Comparison of ENCODE assay signal across 19 cellular contexts in the genomic region with DNA sequence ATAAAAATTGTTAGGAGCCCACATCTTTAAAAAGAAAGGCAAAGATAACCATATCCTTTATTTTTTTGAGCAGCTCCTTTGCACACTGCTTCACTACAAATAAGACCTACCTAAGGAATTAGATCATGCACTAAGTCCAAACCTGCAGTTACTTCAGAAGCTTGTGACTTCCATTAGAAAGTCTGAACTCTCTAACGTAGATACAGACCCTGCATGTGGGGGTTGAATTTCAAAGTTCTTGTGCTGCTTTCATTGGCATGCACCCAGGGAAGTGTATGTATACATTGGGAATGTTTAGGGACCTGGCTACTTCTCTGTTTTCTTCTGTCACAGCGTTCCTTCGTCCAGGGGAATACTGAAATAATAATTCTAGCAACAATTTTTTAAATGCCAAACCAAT. TPM values are rescaled to one million over a fixed set of nuclear protein-coding genes. Genes with fewer than 3 reads are reported as not detected.
DNase-seq lines count a peak whose midpoint lies in the region; ATAC-seq, FAIRE-seq and TF ChIP-seq lines count a peak whose summit lies in the region.
"Had no signal": no experiment of that assay in that cellular context is flagged by ENCODE, and none has a peak within 500 bp of the region (broad histone marks: within the 10 kb centered on the region; RNA-seq: fewer than 3 reads in every experiment).

No MANE protein-coding gene starts in this region.

- H3K4me1 Mint-ChIP-seq in activated naive CD8-positive, alpha-beta T cell treated with anti-CD3 and anti-CD28 coated beads for 36 hours = no peaks in the 10 kb centered on the region
- H3K4me1 Mint-ChIP-seq in activated CD8-positive, alpha-beta T cell treated with anti-CD3 and anti-CD28 coated beads, Interleukin-2, amount 10 ng/mL, durations not matched to agents 7 days and 5 days (ENCODE audit: low read depth) = no peaks in the 10 kb centered on the region
- H3K4me1 Mint-ChIP-seq: CD4-positive, alpha-beta memory T cell had no signal

- TF ChIP-seq POLR2A in esophagus muscularis mucosa (IDR thresholded peaks at IDR 0.05; ENCODE audit: low read depth) (no peak), sigmoid colon (IDR thresholded peaks at IDR 0.05) (no peak)

- H3K27me3 Mint-ChIP-seq in activated naive CD8-positive, alpha-beta T cell treated with anti-CD3 and anti-CD28 coated beads for 36 hours = peaks cover 10% of the 10 kb centered on the region
- H3K27me3 Mint-ChIP-seq in activated CD8-positive, alpha-beta T cell treated with anti-CD3 and anti-CD28 coated beads, Interleukin-2, amount 10 ng/mL, durations not matched to agents 7 days and 5 days (ENCODE audit: low read depth) = peaks cover 16% of the 10 kb centered on the region

- H3K4me3 ChIP-seq in astrocyte of the spinal cord (ENCODE audit: low read depth, low read length) = no peak overlapping the region
- no peak overlapping the region for H3K4me3 ChIP-seq in esophagus muscularis mucosa
- no peak overlapping the region for H3K4me3 ChIP-seq in sigmoid colon
- H3K4me3 ChIP-seq: BLaER1 had no signal

- H3K9me3 ChIP-seq in esophagus muscularis mucosa (no peaks in the 10 kb centered on the region), sigmoid colon (no peaks in the 10 kb centered on the region)
- H3K9me3 ChIP-seq: BLaER1 had no signal

- in situ Hi-C loops in astrocyte of the spinal cord (cut with HindIII; ENCODE audit: low sequenced_read_pairs) = no loop called here

- FAIRE-seq in G401.6 (lab: Jason Lieb, UNC) = peak; percentile 51
- FAIRE-seq: A204.1, GM12892, GM18507 had no signal

- POLR2A ChIA-PET in activated CD8-positive, alpha-beta T cell treated with anti-CD3 and anti-CD28 coated beads, Interleukin-2, amount 10 ng/mL, durations not matched to agents 7 days and 5 days (lab: Charles Lee) = no interaction called here

- DNase-seq in astrocyte of the spinal cord (ENCODE audit: low read depth, low spot score) = peak; percentile 67
- DNase-seq in esophagus muscularis mucosa (ENCODE audit: extremely low spot score) = peak; percentile 50
- no peak for DNase-seq in sigmoid colon
- no peak for DNase-seq in activated naive CD8-positive, alpha-beta T cell treated with anti-CD3 and anti-CD28 coated beads for 36 hours
- DNase-seq in activated CD8-positive, alpha-beta T cell treated with anti-CD3 and anti-CD28 coated beads, Interleukin-2, amount 10 ng/mL, durations not matched to agents 7 days and 5 days = no peak
- no peak for DNase-seq in activated naive CD4-positive, alpha-beta T cell (lab: John Stamatoyannopoulos, UW)
- DNase-seq: Calu3; CD4-positive, alpha-beta memory T cell; KBM-7; NCI-H1105; NCI-H774; OCI-M1; SHP77 had no signal

- no peak overlapping the region for H3K27ac Mint-ChIP-seq in activated naive CD8-positive, alpha-beta T cell treated with anti-CD3 and anti-CD28 coated beads for 36 hours
- H3K27ac Mint-ChIP-seq in activated CD8-positive, alpha-beta T cell treated with anti-CD3 and anti-CD28 coated beads, Interleukin-2, amount 10 ng/mL, durations not matched to agents 7 days and 5 days = no peak overlapping the region
- H3K27ac Mint-ChIP-seq: CD4-positive, alpha-beta memory T cell had no signal

- intact Hi-C loops in esophagus muscularis mucosa (cut with DNase I) = no loop called here
- intact Hi-C loops in sigmoid colon (cut with DNase I) = loop anchor here (5.0 to 10.0 kb wide), 2 partner anchors 526 to 591 kb away; partner anchors contain the start of genes IFT80 and SMC4

- TF ChIP-seq EP300 in esophagus muscularis mucosa (IDR thresholded peaks at IDR 0.05) (no peak), sigmoid colon (IDR thresholded peaks at IDR 0.05) (no peak)

- H3K4me1 ChIP-seq in esophagus muscularis mucosa (peaks cover 59 to 100% (median 97%) of the 10 kb centered on the region in 4 donors), sigmoid colon (peaks cover 0 to 99% (median 84%) of the 10 kb centered on the region in 4 donors)
- H3K4me1 ChIP-seq: BLaER1 had no signal

- no peaks in the 10 kb centered on the region for H3K36me3 Mint-ChIP-seq in activated naive CD8-positive, alpha-beta T cell treated with anti-CD3 and anti-CD28 coated beads for 36 hours
- no peaks in the 10 kb centered on the region for H3K36me3 Mint-ChIP-seq in activated CD8-positive, alpha-beta T cell treated with anti-CD3 and anti-CD28 coated beads, Interleukin-2, amount 10 ng/mL, durations not matched to agents 7 days and 5 days (ENCODE audit: low read depth)
- H3K36me3 Mint-ChIP-seq: CD4-positive, alpha-beta memory T cell had no signal

- H3K4me3 Mint-ChIP-seq in activated naive CD8-positive, alpha-beta T cell treated with anti-CD3 and anti-CD28 coated beads for 36 hours = no peak overlapping the region
- H3K4me3 Mint-ChIP-seq in activated CD8-positive, alpha-beta T cell treated with anti-CD3 and anti-CD28 coated beads, Interleukin-2, amount 10 ng/mL, durations not matched to agents 7 days and 5 days = no peak overlapping the region
- H3K4me3 Mint-ChIP-seq: CD4-positive, alpha-beta memory T cell had no signal

- H3K27me3 ChIP-seq in esophagus muscularis mucosa = no peaks in the 10 kb centered on the region
- no peaks in the 10 kb centered on the region for H3K27me3 ChIP-seq in sigmoid colon
- H3K27me3 ChIP-seq: BLaER1 had no signal

- 56% methylated on average over 3 of the region's 3 CpGs for WGBS in esophagus muscularis mucosa
- WGBS in sigmoid colon, 2 donors = 69 to 83% methylated on average over 3 of the region's 3 CpGs

- H3K27ac ChIP-seq in esophagus muscularis mucosa (replicated peaks in 1 of 4) = peak overlapping the region; percentile 62 to 90 (median 84)
- H3K27ac ChIP-seq in sigmoid colon = peak overlapping the region; percentile 77 to 90 (median 83)
- H3K27ac ChIP-seq: BLaER1 had no signal

- TF ChIP-seq CTCF in astrocyte of the spinal cord (IDR thresholded peaks at IDR 0.05; ENCODE audit: low read depth, low read length) (no peak), esophagus muscularis mucosa (IDR thresholded peaks at IDR 0.05) (no peak), sigmoid colon (IDR thresholded peaks at IDR 0.05) (no peak)

- CTCF ChIA-PET in activated CD8-positive, alpha-beta T cell treated with anti-CD3 and anti-CD28 coated beads, Interleukin-2, amount 10 ng/mL, durations not matched to agents 7 days and 5 days (lab: Charles Lee) = interaction anchor here (0.6 to 1.0 kb wide), 3 partner anchors 14 to 539 kb away, joined by 3 read pairs; no protein-coding TSS in a partner anchor

- H3K9me3 Mint-ChIP-seq in activated naive CD8-positive, alpha-beta T cell treated with anti-CD3 and anti-CD28 coated beads for 36 hours = no peaks in the 10 kb centered on the region
- H3K9me3 Mint-ChIP-seq in activated CD8-positive, alpha-beta T cell treated with anti-CD3 and anti-CD28 coated beads, Interleukin-2, amount 10 ng/mL, durations not matched to agents 7 days and 5 days (ENCODE audit: insufficient read depth) = no peaks in the 10 kb centered on the region

- ATAC-seq in activated CD8-positive, alpha-beta T cell treated with anti-CD3 and anti-CD28 coated beads, Interleukin-2, amount 10 ng/mL, durations not matched to agents 7 days and 5 days = no peak
- no peak for ATAC-seq in HG03280 (IDR thresholded peaks at IDR 0.05; ENCODE audit: unreplicated experiment)

- H3K36me3 ChIP-seq in esophagus muscularis mucosa = no peaks in the 10 kb centered on the region
- H3K36me3 ChIP-seq in sigmoid colon = no peaks in the 10 kb centered on the region
- H3K36me3 ChIP-seq: BLaER1 had no signal

RNA-seq across cellular contexts. Expression of gene SCHIP1, which starts 36.2 kb away (rescaled TPM):
- total RNA-seq in esophagus muscularis mucosa (10 to 100 TPM; 10.8 to 23.5 (median 14.3) TPM), sigmoid colon (10 to 100 TPM; 19.9 to 44.1 (median 31.3) TPM)
- polyA plus RNA-seq in sigmoid colon = 1 to 10 TPM in 2 of 3 donors, not detected in 1; 1.8 to 4.1 TPM
- total RNA-seq in activated naive CD8-positive, alpha-beta T cell treated with anti-CD3 and anti-CD28 coated beads for 36 hours = not detected
- not detected for total RNA-seq in activated CD8-positive, alpha-beta T cell treated with anti-CD3 and anti-CD28 coated beads, Interleukin-2, amount 10 ng/mL, durations not matched to agents 7 days and 5 days
- total RNA-seq: CD4-positive, alpha-beta memory T cell had no signal
- polyA plus RNA-seq: CD4-positive, alpha-beta memory T cell had no signal

Comparison
In these comparisons a context has a peak if more than half of its experiments do, and no peak if none do; other contexts are left out.
1. DNase-seq: peak in astrocyte of the spinal cord (single experiment) and esophagus muscularis mucosa (single experiment); none in sigmoid colon (single experiment), activated naive CD8-positive, alpha-beta T cell treated with anti-CD3 and anti-CD28 coated beads for 36 hours (single experiment), activated CD8-positive, alpha-beta T cell treated with anti-CD3 and anti-CD28 coated beads, Interleukin-2, amount 10 ng/mL, durations not matched to agents 7 days and 5 days (single experiment) and activated naive CD4-positive, alpha-beta T cell (0 of 4).
2. RNA of gene SCHIP1, which starts 36.2 kb away (total RNA-seq): 19.9 to 44.1 TPM in sigmoid colon and 10.8 to 23.5 TPM in esophagus muscularis mucosa; not detected in activated naive CD8-positive, alpha-beta T cell treated with anti-CD3 and anti-CD28 coated beads for 36 hours and not detected in activated CD8-positive, alpha-beta T cell treated with anti-CD3 and anti-CD28 coated beads, Interleukin-2, amount 10 ng/mL, durations not matched to agents 7 days and 5 days; every median in the first group is over 4 times any median in the second.